In the genomic region with DNA sequence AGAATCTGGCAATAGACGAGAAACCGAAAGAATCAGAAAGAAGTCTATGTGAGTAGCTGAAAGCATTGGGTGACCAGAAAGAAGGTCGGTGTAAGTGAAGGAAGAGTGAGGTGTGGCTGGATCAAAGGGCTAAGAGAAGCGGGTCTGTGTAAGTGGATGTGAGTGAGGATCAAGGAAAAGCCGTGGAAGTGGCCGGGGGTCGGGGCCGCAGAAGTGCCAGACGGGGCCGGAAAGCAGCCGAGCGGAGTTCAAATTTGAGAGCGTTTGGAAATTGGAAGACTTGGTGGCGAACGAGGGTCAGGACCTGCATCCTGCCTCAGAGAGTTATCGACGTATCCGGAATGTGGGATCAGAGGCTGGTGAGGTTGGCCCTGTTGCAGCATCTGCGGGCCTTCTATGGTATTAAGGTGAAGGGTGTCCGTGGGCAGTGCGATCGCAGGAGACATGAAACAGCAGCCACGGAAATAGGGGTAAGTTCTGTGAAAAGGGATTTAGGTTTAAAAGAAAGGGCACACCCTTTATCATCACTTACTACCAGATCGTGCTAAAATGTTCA, we compare ENCODE assay signal across 7 cellular contexts. TPM values are rescaled to one million over a fixed set of nuclear protein-coding genes. Genes with fewer than 3 reads are reported as not detected.
DNase-seq lines count a peak whose midpoint lies in the region; ATAC-seq and TF ChIP-seq lines count a peak whose summit lies in the region.
"Not testable (repeated sequence)": the region's sequence is repeated elsewhere in the genome, so short reads cannot be mapped to it uniquely, and the experiment has no call there.

No MANE protein-coding gene starts in this region.

- H4K91ac ChIP-seq in trophoblast cell (ENCODE audit: low read depth, low read length): peak overlapping the region; percentile 70

- not testable (repeated sequence) for H3K9me3 ChIP-seq in HEK293 (ENCODE audit: control insufficient read depth, insufficient read depth, low read depth, low read length); HUES64 (ENCODE audit: insufficient read depth, low read depth, low read length); colonic mucosa; trophoblast cell (ENCODE audit: insufficient read depth, low read depth, low read length)

- not testable (repeated sequence) for H3K27me3 ChIP-seq in HUES64 (ENCODE audit: insufficient read depth, low read length); colonic mucosa; trophoblast cell (ENCODE audit: insufficient read depth, low read length)

- not testable (repeated sequence) for H4K12ac ChIP-seq in trophoblast cell (ENCODE audit: low read depth, low read length)

- peak overlapping the region; percentile 29 for H4K8ac ChIP-seq in trophoblast cell (ENCODE audit: low read depth, low read length)

- H3K23ac ChIP-seq in trophoblast cell (ENCODE audit: low read length): not testable (repeated sequence)

- H2BK5ac ChIP-seq in trophoblast cell (ENCODE audit: low read depth, low read length, poor library complexity): not testable (repeated sequence)

- H3K27ac ChIP-seq in HEK293 (ENCODE audit: extremely low read depth, low read depth, low read length) (peak overlapping the region; percentile 45; the same call in 1 of the 2 replicates), HUES64 (ENCODE audit: low read depth, low read length) (peak overlapping the region; percentile 46; the same call in 1 of the 2 replicates), colonic mucosa (peak overlapping the region; percentile 27)
- not testable (repeated sequence) for H3K27ac ChIP-seq in trophoblast cell (ENCODE audit: low read depth, low read length)

- peak; percentile 12 for ATAC-seq in GM18517 (IDR thresholded peaks at IDR 0.05; ENCODE audit: unreplicated experiment)
- ATAC-seq in activated CD4-positive, CD25-positive, alpha-beta regulatory T cell treated with anti-CD3 and anti-CD28 coated beads, Interleukin-2, amount 50 U/mL, for 24 hours: peak; percentile 12 to 15

- POLR2A ChIA-PET in HEK293 (lab: Yijun Ruan, JAX): interaction anchor here (1.2 kb wide), 1 partner anchor 1990 kb away, joined by 14 read pairs; a partner anchor contains a TSS

- peak overlapping the region; percentile 35 for H3K18ac ChIP-seq in trophoblast cell (ENCODE audit: low read length)

- WGBS in HUES64: under 1% methylated on average over 11 of the region's 24 CpGs
- no CpG with 5 or more reads among the region's 24 CpGs for WGBS in trophoblast cell (ENCODE audit: extremely low coverage, insufficient coverage, insufficient read length)

- intact Hi-C loops in colonic mucosa (cut with DNase I): not testable (repeated sequence)

- CTCF ChIA-PET in HEK293 (lab: Yijun Ruan, JAX): not testable (repeated sequence)

- not testable (repeated sequence) for H2BK120ac ChIP-seq in trophoblast cell (ENCODE audit: insufficient read depth, low read length, poor library complexity)

- H3K79me1 ChIP-seq in trophoblast cell (ENCODE audit: low read length): not testable (repeated sequence)

- peak overlapping the region; percentile 59 for H2AFZ ChIP-seq in trophoblast cell (ENCODE audit: insufficient read depth, low read length, poor library complexity)

- not testable (repeated sequence) for H3K4me1 ChIP-seq in HEK293 (ENCODE audit: control insufficient read depth, insufficient read depth, low read length); HUES64 (ENCODE audit: insufficient read depth, low read length); colonic mucosa; trophoblast cell (ENCODE audit: control insufficient read depth in 1 of 2, insufficient read depth in 2 of 2, low read length in 2 of 2)

- H3K4ac ChIP-seq in trophoblast cell (ENCODE audit: low read depth, low read length): peak overlapping the region; percentile 47

- H3K4me2 ChIP-seq in trophoblast cell (ENCODE audit: low read length): peak overlapping the region; percentile 69

- H2BK12ac ChIP-seq in trophoblast cell (ENCODE audit: low read length): not testable (repeated sequence)

- H3K4me3 ChIP-seq in HEK293 (ENCODE audit: low read depth, low read length) (peak overlapping the region; percentile 59), HUES64 (ENCODE audit: low read length) (peak overlapping the region; percentile 89), colonic mucosa (peak overlapping the region; percentile 59), trophoblast cell (ENCODE audit: low read depth, low read length) (peak overlapping the region; percentile 70)

- DNase-seq in colonic mucosa: not testable (repeated sequence)
- DNase-seq in islet precursor cell (peak; percentile 53), trophoblast cell (peak; percentile 18 to 46)

- not testable (repeated sequence) for H3K36me3 ChIP-seq in HEK293 (ENCODE audit: control insufficient read depth in 2 of 2, insufficient read depth in 1 of 2, low read length in 2 of 2); HUES64 (ENCODE audit: insufficient read depth, low read length); colonic mucosa; trophoblast cell (ENCODE audit: control insufficient read depth in 1 of 2, insufficient read depth in 2 of 2, low read length in 2 of 2)

- not testable (repeated sequence) for TF ChIP-seq CTCF in HEK293 (tag by site-specific recombination; IDR thresholded peaks at IDR 0.05); colonic mucosa (IDR thresholded peaks at IDR 0.05)

- not testable (repeated sequence) for H3K79me2 ChIP-seq in trophoblast cell (ENCODE audit: control insufficient read depth, insufficient read depth, low read length, poor library complexity)

- H3K14ac ChIP-seq in trophoblast cell (ENCODE audit: low read length): not testable (repeated sequence)

- H2AK5ac ChIP-seq in trophoblast cell (ENCODE audit: low read length): not testable (repeated sequence)

- H3K9ac ChIP-seq in HUES64 (ENCODE audit: low read depth, low read length): peak overlapping the region; percentile 88
- peak overlapping the region in 1 of 2 donors; percentile 58 for H3K9ac ChIP-seq in colonic mucosa (ENCODE audit: low read depth in 2 of 2, low read length in 2 of 2)
- not testable (repeated sequence) for H3K9ac ChIP-seq in trophoblast cell (ENCODE audit: low read length)

TF ChIP-seq in HEK293, 187 proteins besides CTCF, POLR2A, EP300 and RAD21:
- TF ChIP-seq ZNF335 (tag by site-specific recombination; conservative IDR thresholded peaks at IDR 0.05) (0 out of 2 replicates have a peak, but pooled peaks have one; percentile 1), PRDM1 (tag by site-specific recombination; IDR thresholded peaks at IDR 0.05) (peak; percentile 59; the same call in 1 of the 2 replicates), ZBTB17 (tag by site-specific recombination; IDR thresholded peaks at IDR 0.05) (peak; percentile 46)

RNA-seq across cellular contexts. Expression of a gene that starts 0.6 kb away (rescaled TPM):
- 44.0 TPM for polyA plus RNA-seq in HUES64 (2013, experiment 1 of 2)
- polyA plus RNA-seq in HUES64 (2013, experiment 2 of 2): 54.5 TPM
- 10 to 100 TPM; 19.9 to 55.3 TPM for total RNA-seq in colonic mucosa
- polyA plus RNA-seq in trophoblast cell (2013): 16.6 and 17.8 TPM in 2 replicates

RNA-seq across cellular contexts. Expression of a gene that starts 22.7 kb away (rescaled TPM):
- 0.30 TPM for polyA plus RNA-seq in HUES64 (2013, experiment 1 of 2)
- polyA plus RNA-seq in HUES64 (2013, experiment 2 of 2): 1.0 TPM
- 1 to 10 TPM; 1.8 to 4.2 TPM for total RNA-seq in colonic mucosa
- polyA plus RNA-seq in trophoblast cell (2013): 0.60 and 0.67 TPM in 2 replicates

RNA-seq across cellular contexts. Expression of a gene that starts 25.6 kb away (rescaled TPM):
- polyA plus RNA-seq in HUES64 (2013, experiment 1 of 2): 12.9 TPM
- 15.3 TPM for polyA plus RNA-seq in HUES64 (2013, experiment 2 of 2)
- 1 to 10 TPM; 4.1 to 9.6 TPM for total RNA-seq in colonic mucosa
- 0.33 and 0.45 TPM in 2 replicates for polyA plus RNA-seq in trophoblast cell (2013)
